ENCODE assay signal across 17 cellular contexts in the genomic region with DNA sequence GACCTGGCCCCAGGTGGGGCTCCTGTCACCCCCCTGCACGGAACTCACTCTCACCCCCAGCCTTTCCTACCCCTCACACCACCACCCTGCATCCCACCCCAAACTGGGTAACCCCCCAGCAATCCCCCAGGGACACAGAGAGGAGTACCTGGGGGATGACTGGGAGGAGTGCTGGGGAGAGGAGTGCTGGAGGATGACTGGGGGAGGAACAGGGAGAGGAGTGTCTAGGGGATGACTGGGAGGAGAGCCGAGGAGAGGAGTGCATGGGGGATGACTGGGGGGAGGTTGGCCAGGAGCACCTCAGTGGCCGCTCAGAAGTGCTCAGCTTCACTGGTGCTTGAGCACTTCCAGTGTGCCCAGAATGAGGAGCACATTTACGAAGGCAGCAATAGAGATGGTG. TPM values are rescaled to one million over a fixed set of nuclear protein-coding genes. Genes with fewer than 3 reads are reported as not detected.
DNase-seq lines count a peak whose midpoint lies in the region; ATAC-seq and TF ChIP-seq lines count a peak whose summit lies in the region.
"Had no signal": no experiment of that assay in that cellular context is flagged by ENCODE, and none has a peak within 500 bp of the region (broad histone marks: within the 10 kb centered on the region; RNA-seq: fewer than 3 reads in every experiment).

No MANE protein-coding gene starts in this region.

- H2BK5ac ChIP-seq in neuronal stem cell (ENCODE audit: low read length), result peak overlapping the region; percentile 29

- no peaks in the 10 kb centered on the region for H3K9me2 ChIP-seq in GM23338 (ENCODE audit: insufficient read depth)
- H3K9me2 ChIP-seq: SK-N-SH had no signal

- WGBS in neuronal stem cell (ENCODE audit: extremely low coverage in 2 of 2, insufficient read length in 2 of 2, insufficient replicate concordance in 1 of 2), 2 donors, result no CpG with 5 or more reads among the region's 4 CpGs

- no peaks in the 10 kb centered on the region for H3K79me2 ChIP-seq in GM23338 (replicated peaks; ENCODE audit: insufficient read depth)

- no peaks in the 10 kb centered on the region for H3F3A ChIP-seq in GM23338 (replicated peaks; ENCODE audit: low read depth)

- H3K36me3 ChIP-seq in GM23338 (ENCODE audit: insufficient read depth) (no peaks in the 10 kb centered on the region), neuronal stem cell (replicated peaks in 1 of 2; ENCODE audit: control insufficient read depth in 2 of 2, insufficient read depth in 2 of 2, low read length in 2 of 2) (no peaks in the 10 kb centered on the region)

- no peak for ATAC-seq in GM23338
- no peak for ATAC-seq in left colon

- H3K4me3 Mint-ChIP-seq in activated CD4-positive, alpha-beta T cell treated with anti-CD3 and anti-CD28 coated beads, Interleukin-2, amount 10 ng/mL, durations not matched to agents 7 days and 5 days, result no peak overlapping the region
- H3K4me3 Mint-ChIP-seq in GM23338 (no peak overlapping the region), brain (peak overlapping the region in 3 of 5 experiments; percentile 20 to 50 (median 44))

- no peak overlapping the region for H3K27ac ChIP-seq in GM23338 (ENCODE audit: low read depth)
- no peak overlapping the region for H3K27ac ChIP-seq in neuronal stem cell (replicated peaks; ENCODE audit: low read length)
- H3K27ac ChIP-seq: PC-9 had no signal

- H2BK15ac ChIP-seq in neuronal stem cell (ENCODE audit: low read length), result peak overlapping the region; percentile 75

- H3K4me1 ChIP-seq in GM23338 (ENCODE audit: insufficient read depth) (peaks cover 7% of the 10 kb centered on the region), neuronal stem cell (ENCODE audit: control insufficient read depth in 2 of 2, insufficient read depth in 1 of 2, low read depth in 1 of 2, low read length in 2 of 2) (peaks cover 11 to 30% of the 10 kb centered on the region in 2 donors)

- intact Hi-C loops in left colon (cut with DNase I, micrococcal nuclease), result no loop called here

- H3K4me1 Mint-ChIP-seq in activated CD4-positive, alpha-beta T cell treated with anti-CD3 and anti-CD28 coated beads, Interleukin-2, amount 10 ng/mL, durations not matched to agents 7 days and 5 days, result peaks cover 12% of the 10 kb centered on the region
- H3K4me1 Mint-ChIP-seq in GM23338 (peaks cover 26% of the 10 kb centered on the region), brain (peaks cover 77% of the 10 kb centered on the region)

- H3K4me3 ChIP-seq in GM23338, result no peak overlapping the region
- no peak overlapping the region for H3K4me3 ChIP-seq in neuronal stem cell (ENCODE audit: low read length in 2 of 2)
- H3K4me3 ChIP-seq: PC-9 had no signal

- no peak overlapping the region for H3K23ac ChIP-seq in neuronal stem cell (ENCODE audit: low read depth, low read length, poor library complexity)

- H3K27me3 ChIP-seq in GM23338 (ENCODE audit: insufficient read depth), result no peaks in the 10 kb centered on the region
- H3K27me3 ChIP-seq in neuronal stem cell (ENCODE audit: control insufficient read depth in 3 of 3, insufficient read depth in 3 of 3, low read depth in 1 of 3, low read length in 3 of 3), result peaks cover 0 to 2% (median 0%) of the 10 kb centered on the region in 3 experiments

- H3K9me3 ChIP-seq in neuronal stem cell (replicated peaks in 1 of 2; ENCODE audit: control insufficient read depth in 2 of 2, insufficient read depth in 1 of 2, low read depth in 1 of 2, low read length in 2 of 2), result peaks cover 0 to 3% of the 10 kb centered on the region in 2 donors
- H3K9me3 ChIP-seq: SK-N-SH had no signal

- H4K8ac ChIP-seq in neuronal stem cell (ENCODE audit: low read depth, low read length), result no peak overlapping the region

- H3K18ac ChIP-seq in neuronal stem cell (ENCODE audit: low read length), result peak overlapping the region; percentile 81

- H3K9ac ChIP-seq in neuronal stem cell (ENCODE audit: low read depth, low read length, poor library complexity), result no peak overlapping the region
- H3K9ac ChIP-seq: SK-N-SH had no signal

- no peaks in the 10 kb centered on the region for H3K36me3 Mint-ChIP-seq in activated CD4-positive, alpha-beta T cell treated with anti-CD3 and anti-CD28 coated beads, Interleukin-2, amount 10 ng/mL, durations not matched to agents 7 days and 5 days (ENCODE audit: low read depth)
- H3K36me3 Mint-ChIP-seq in GM23338 (ENCODE audit: low read depth) (no peaks in the 10 kb centered on the region), brain (no peaks in the 10 kb centered on the region)
- H3K36me3 Mint-ChIP-seq: IgD-negative memory B cell had no signal

- H3K79me1 ChIP-seq in neuronal stem cell (ENCODE audit: low read depth, low read length), result peaks cover 1% of the 10 kb centered on the region

- POLR2A ChIA-PET in activated CD4-positive, alpha-beta T cell treated with anti-CD3 and anti-CD28 coated beads, Interleukin-2, amount 10 ng/mL, durations not matched to agents 7 days and 5 days (lab: Charles Lee), result no interaction called here

- CTCF ChIA-PET in activated CD4-positive, alpha-beta T cell treated with anti-CD3 and anti-CD28 coated beads, Interleukin-2, amount 10 ng/mL, durations not matched to agents 7 days and 5 days (lab: Charles Lee), result no interaction called here

- H2AFZ ChIP-seq in GM23338 (no peak overlapping the region), neuronal stem cell (ENCODE audit: low read length) (peak overlapping the region; percentile 24)
- H2AFZ ChIP-seq: PC-9 had no signal

- H2BK12ac ChIP-seq in neuronal stem cell (ENCODE audit: low read length), result no peak overlapping the region

- no peaks in the 10 kb centered on the region for H3K9me3 Mint-ChIP-seq in activated CD4-positive, alpha-beta T cell treated with anti-CD3 and anti-CD28 coated beads, Interleukin-2, amount 10 ng/mL, durations not matched to agents 7 days and 5 days
- H3K9me3 Mint-ChIP-seq in GM23338 (no peaks in the 10 kb centered on the region), brain (peaks cover 0 to 4% (median 0%) of the 10 kb centered on the region in 5 experiments)
- H3K9me3 Mint-ChIP-seq: IgD-negative memory B cell had no signal

- H3K4me2 ChIP-seq in GM23338 (no peak overlapping the region), neuronal stem cell (ENCODE audit: insufficient read depth, low read length, poor library complexity, severe bottlenecking) (no peak overlapping the region)
- H3K4me2 ChIP-seq: PC-9, SK-N-SH had no signal

- DNase-seq in activated CD4-positive, alpha-beta T cell treated with anti-CD3 and anti-CD28 coated beads, Interleukin-2, amount 10 ng/mL, durations not matched to agents 7 days and 5 days, result no peak
- no peak for DNase-seq in activated CD4-positive, alpha-beta T cell treated with anti-CD3 and anti-CD28 coated beads, Interleukin-2, amount 50 U/mL, for 4 hours
- no peak for DNase-seq in GM23338 (ENCODE audit: low spot score)
- DNase-seq in neuronal stem cell (ENCODE audit: low spot score), result no peak
- no peak for DNase-seq in left colon
- DNase-seq in NK-92 (lab: John Stamatoyannopoulos, UW; ENCODE audit: unreplicated experiment), result no peak
- DNase-seq: 8988T, EL, GF-D8, Kasumi-1, NCI-H2081 treated with DMSO at 0.1 percent for 48 hours, NCI-H526 treated with DMSO at 0.1 percent for 48 hours, PC-9, SIG-M5 had no signal

- H4K91ac ChIP-seq in neuronal stem cell (ENCODE audit: low read depth, low read length, poor library complexity), result no peak overlapping the region

- H2BK120ac ChIP-seq in neuronal stem cell (ENCODE audit: low read depth, low read length), result no peak overlapping the region

- no peaks in the 10 kb centered on the region for H4K20me1 ChIP-seq in GM23338 (replicated peaks; ENCODE audit: insufficient read depth)

- H3K27ac Mint-ChIP-seq in activated CD4-positive, alpha-beta T cell treated with anti-CD3 and anti-CD28 coated beads, Interleukin-2, amount 10 ng/mL, durations not matched to agents 7 days and 5 days, result peak overlapping the region; percentile 77
- H3K27ac Mint-ChIP-seq in GM23338 (peak overlapping the region; percentile 31; the same call in 1 of the 2 replicates), brain (peak overlapping the region; percentile 96 to 99 (median 97))

- no peak overlapping the region for H3K4ac ChIP-seq in neuronal stem cell (ENCODE audit: low read length)

- H3K14ac ChIP-seq in neuronal stem cell (ENCODE audit: low read length), result peak overlapping the region; percentile 73

- peak overlapping the region; percentile 82 for H2AK5ac ChIP-seq in neuronal stem cell (ENCODE audit: low read depth, low read length)

- H3K27me3 Mint-ChIP-seq in activated CD4-positive, alpha-beta T cell treated with anti-CD3 and anti-CD28 coated beads, Interleukin-2, amount 10 ng/mL, durations not matched to agents 7 days and 5 days, result no peaks in the 10 kb centered on the region
- H3K27me3 Mint-ChIP-seq in GM23338 (ENCODE audit: insufficient read depth, low read depth, poor library complexity), result peaks cover 18% of the 10 kb centered on the region
- H3K27me3 Mint-ChIP-seq in brain, result peaks cover 5% of the 10 kb centered on the region

- TF ChIP-seq CTCF in GM23338 (conservative IDR thresholded peaks at IDR 0.05; ENCODE audit: low read depth in 2 of 2) (no peak), brain (conservative IDR thresholded peaks at IDR 0.05) (no peak)

TF ChIP-seq in GM23338, 12 proteins besides CTCF, POLR2A, EP300 and RAD21:
- TF ChIP-seq, protein P1, sequence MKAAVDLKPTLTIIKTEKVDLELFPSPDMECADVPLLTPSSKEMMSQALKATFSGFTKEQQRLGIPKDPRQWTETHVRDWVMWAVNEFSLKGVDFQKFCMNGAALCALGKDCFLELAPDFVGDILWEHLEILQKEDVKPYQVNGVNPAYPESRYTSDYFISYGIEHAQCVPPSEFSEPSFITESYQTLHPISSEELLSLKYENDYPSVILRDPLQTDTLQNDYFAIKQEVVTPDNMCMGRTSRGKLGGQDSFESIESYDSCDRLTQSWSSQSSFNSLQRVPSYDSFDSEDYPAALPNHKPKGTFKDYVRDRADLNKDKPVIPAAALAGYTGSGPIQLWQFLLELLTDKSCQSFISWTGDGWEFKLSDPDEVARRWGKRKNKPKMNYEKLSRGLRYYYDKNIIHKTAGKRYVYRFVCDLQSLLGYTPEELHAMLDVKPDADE (IDR thresholded peaks at IDR 0.05), result no peak

RNA-seq across cellular contexts. Expression of a gene that starts 59.1 kb away (rescaled TPM):
- 1 to 10 TPM; 5.8 to 8.2 TPM for total RNA-seq in activated CD4-positive, alpha-beta T cell treated with anti-CD3 and anti-CD28 coated beads, Interleukin-2, amount 10 ng/mL, durations not matched to agents 7 days and 5 days
- total RNA-seq in GM23338 (2014; rRNA removed; shearing (Covaris generic)), result 1.1 and 13.8 TPM in 2 replicates
- 0.14 and 0.31 TPM in 2 replicates for polyA plus RNA-seq in GM23338 (2016; fragmentation: Nextera tagmentation; extraction: Ambion mirVana)
- 5.0 TPM for polyA plus RNA-seq in brain (ENCODE audit: insufficient read depth, low read depth, low replicate concordance)
- 2.3 TPM for polyA plus RNA-seq in neuronal stem cell (2013, experiment 1 of 2)
- polyA plus RNA-seq in neuronal stem cell (2013, experiment 2 of 2), result 2.9 TPM
- total RNA-seq in left colon, result 10 to 100 TPM in 1 of 2 donors, 1 to 10 TPM in 1; 8.0 to 30.0 TPM

Comparison
In these comparisons a context has a peak if more than half of its experiments do, and no peak if none do; other contexts are left out.
1. H3K27ac Mint-ChIP-seq: peak in every context shown above with its lines; median percentile 97 in brain; 77 in activated CD4-positive, alpha-beta T cell treated with anti-CD3 and anti-CD28 coated beads, Interleukin-2, amount 10 ng/mL, durations not matched to agents 7 days and 5 days; 31 in GM23338.
2. H3K4me3 Mint-ChIP-seq: peak in brain (3 of 5); none in activated CD4-positive, alpha-beta T cell treated with anti-CD3 and anti-CD28 coated beads, Interleukin-2, amount 10 ng/mL, durations not matched to agents 7 days and 5 days (single experiment) and GM23338 (single experiment).